Comparison of ENCODE assay signal across 13 cellular contexts in genomic region chr12:62703011-62703380, GRCh38.
DNase-seq lines count a peak whose midpoint lies in the region; ATAC-seq, FAIRE-seq and TF ChIP-seq lines count a peak whose summit lies in the region.
"Had no signal": no experiment of that assay in that cellular context is flagged by ENCODE, and none has a peak within 500 bp of the region (broad histone marks: within the 10 kb centered on the region; RNA-seq: fewer than 3 reads in every experiment).

No MANE protein-coding gene starts in this region.

- H3K27ac Mint-ChIP-seq in MCF 10A (ENCODE audit: low read depth, unreplicated experiment): no peak overlapping the region

- no peaks in the 10 kb centered on the region for H3K9me3 Mint-ChIP-seq in MCF 10A (ENCODE audit: unreplicated experiment)

- ATAC-seq in lower lobe of right lung (no peak), HG03354 (IDR thresholded peaks at IDR 0.05; ENCODE audit: poor library complexity, severe bottlenecking, unreplicated experiment) (no peak)

- H3K4me3 ChIP-seq in breast epithelium (no peak overlapping the region), lower lobe of right lung (no peak overlapping the region)
- H3K4me3 ChIP-seq: mucosa of descending colon had no signal

- no peak for FAIRE-seq in urothelium cell line (lab: Jason Lieb, UNC)

- H3K4me1 ChIP-seq in breast epithelium (peaks cover 7 to 14% of the 10 kb centered on the region in 2 donors), lower lobe of right lung (peaks cover 13% of the 10 kb centered on the region)

- no peak overlapping the region for H3K4me3 Mint-ChIP-seq in MCF 10A (ENCODE audit: unreplicated experiment)

- DNase-seq in breast epithelium (ENCODE audit: low spot score in 2 of 2) (no peak), MCF 10A (ENCODE audit: unreplicated experiment) (no peak), brain pericyte (ENCODE audit: low read depth, low spot score) (peak; percentile 60), lower lobe of right lung (no peak), urothelium cell line (ENCODE audit: low spot score) (peak; percentile 26), G401 (ENCODE audit: low spot score) (no peak), HuH-7.5 (ENCODE audit: low spot score) (no peak)
- DNase-seq: activated effector memory CD4-positive, alpha-beta T cell treated with anti-CD3 and anti-CD28 coated beads, Interleukin-2, amount 50 U/mL, for 16 hours; erythroblast; mucosa of descending colon; stimulated activated CD4-positive, alpha-beta T cell treated with anti-CD3 and anti-CD28 coated beads, Interleukin-1b, Interleukin-23, amount 100 ng/mL, for 48 hours; WERI-Rb-1 had no signal

- no peaks in the 10 kb centered on the region for H3K27me3 ChIP-seq in breast epithelium
- H3K27me3 ChIP-seq in lower lobe of right lung (ENCODE audit: low read depth): no peaks in the 10 kb centered on the region

- H3K27ac ChIP-seq in breast epithelium (peak overlapping the region; percentile 86 to 87), lower lobe of right lung (peak overlapping the region; percentile 25)
- H3K27ac ChIP-seq: WERI-Rb-1 had no signal

- H3K9me3 ChIP-seq in breast epithelium (no peaks in the 10 kb centered on the region), lower lobe of right lung (no peaks in the 10 kb centered on the region)
- H3K9me3 ChIP-seq: mucosa of descending colon had no signal

- POLR2A ChIA-PET in MCF 10A (lab: Yijun Ruan, JAX): no interaction called here

- no peak for TF ChIP-seq POLR2A in breast epithelium (IDR thresholded peaks at IDR 0.05)

- CTCF ChIA-PET in MCF 10A (lab: Yijun Ruan, JAX): interaction anchor here (0.7 to 1.0 kb wide), 2 partner anchors 90 to 96 kb away, joined by 3 to 6 read pairs; no protein-coding TSS in a partner anchor

- no peak for TF ChIP-seq CTCF in breast epithelium (IDR thresholded peaks at IDR 0.05)
- TF ChIP-seq CTCF in MCF 10A (IDR thresholded peaks at IDR 0.05; ENCODE audit: unreplicated experiment): no peak
- TF ChIP-seq CTCF in lower lobe of right lung (IDR thresholded peaks at IDR 0.05): no peak

- no TSS peak for BruUV-seq in MCF 10A (replicated peaks; lab: Mats Ljungman, UMichigan)

- H3K4me1 Mint-ChIP-seq in MCF 10A (ENCODE audit: insufficient read depth, unreplicated experiment): peaks cover 6% of the 10 kb centered on the region

- intact Hi-C loops in breast epithelium (cut with DNase I; ENCODE audit: low total_unique reads): no loop called here
- intact Hi-C loops in MCF 10A (cut with micrococcal nuclease): no loop called here
- intact Hi-C loops in lower lobe of right lung (cut with DNase I): no loop called here

- H3K27me3 Mint-ChIP-seq in MCF 10A (ENCODE audit: insufficient read depth, unreplicated experiment): no peaks in the 10 kb centered on the region

- H3K36me3 ChIP-seq in breast epithelium: no peaks in the 10 kb centered on the region
- no peaks in the 10 kb centered on the region for H3K36me3 ChIP-seq in lower lobe of right lung

- in situ Hi-C loops in G401 (cut with HindIII; ENCODE audit: low sequenced_read_pairs): no loop called here

- H3K36me3 Mint-ChIP-seq in MCF 10A (ENCODE audit: insufficient read depth, unreplicated experiment): no peaks in the 10 kb centered on the region

Comparison
In these comparisons a context has a peak if more than half of its experiments do, and no peak if none do; other contexts are left out.
1. DNase-seq: peak in brain pericyte (single experiment) and urothelium cell line (single experiment); none in breast epithelium (0 of 2), MCF 10A (single experiment), lower lobe of right lung (single experiment), G401 (single experiment) and HuH-7.5 (single experiment).